In genomic region chr12:101521136-101521535, GRCh38 we compare ENCODE assay signal across 1 cellular context.
A peak's percentile ranks its signal among the peaks of the same experiment; 100 is the strongest.
TF ChIP-seq lines count a peak whose summit lies in the region.

No MANE protein-coding gene starts in this region.

TF ChIP-seq in HepG2, 621 proteins besides CTCF, POLR2A, EP300 and RAD21 (continued from another document):
- TF ChIP-seq SNAPC4 (CRISPR knock-in tag; IDR thresholded peaks at IDR 0.05) = no peak
- TF ChIP-seq CEBPB (IDR thresholded peaks at IDR 0.05; ENCODE audit: borderline replicate concordance, low read depth, low read length) = peak; percentile 28; the same call in 1 of the 2 replicates
